In genomic region chr19:42412223-42412622, GRCh38 we compare ENCODE assay signal across 11 cellular contexts. TPM values are rescaled to one million over a fixed set of nuclear protein-coding genes. Genes with fewer than 3 reads are reported as not detected.
DNase-seq lines count a peak whose midpoint lies in the region; ATAC-seq and TF ChIP-seq lines count a peak whose summit lies in the region.
"Had no signal": no experiment of that assay in that cellular context is flagged by ENCODE, and none has a peak within 500 bp of the region (broad histone marks: within the 10 kb centered on the region; RNA-seq: fewer than 3 reads in every experiment).

No MANE protein-coding gene starts in this region.

- H3K4me3 ChIP-seq in H7 (ENCODE audit: insufficient read depth, low read depth, low read length) = no peak overlapping the region
- no peak overlapping the region for H3K4me3 ChIP-seq in RWPE2 (ENCODE audit: severe bottlenecking)
- no peak overlapping the region for H3K4me3 ChIP-seq in left ventricle myocardium inferior
- no peak overlapping the region for H3K4me3 ChIP-seq in mesenchymal stem cell (ENCODE audit: insufficient read depth in 1 of 2, low read depth in 1 of 2, low read length in 2 of 2)

- no peak overlapping the region for H3K23ac ChIP-seq in mesenchymal stem cell (ENCODE audit: low read length in 2 of 2)

- H3K9me3 ChIP-seq in RWPE2 (ENCODE audit: severe bottlenecking) = no peaks in the 10 kb centered on the region
- no peaks in the 10 kb centered on the region for H3K9me3 ChIP-seq in left ventricle myocardium inferior (replicated peaks)
- no peaks in the 10 kb centered on the region for H3K9me3 ChIP-seq in mesenchymal stem cell (ENCODE audit: control insufficient read depth, low read length)

- TF ChIP-seq CTCF in RWPE2 (IDR thresholded peaks at IDR 0.05; ENCODE audit: poor library complexity, severe bottlenecking) (no peak), left ventricle myocardium inferior (IDR thresholded peaks at IDR 0.05; ENCODE audit: borderline replicate concordance) (no peak)

- no peak overlapping the region for H2BK5ac ChIP-seq in mesenchymal stem cell (ENCODE audit: low read depth, low read length, poor library complexity, severe bottlenecking)

- 45% methylated on average over 7 of the region's 7 CpGs for WGBS in mesenchymal stem cell

- H3K4me1 ChIP-seq in RWPE2 (ENCODE audit: insufficient read depth, poor library complexity, severe bottlenecking) (no peaks in the 10 kb centered on the region), left ventricle myocardium inferior (peaks cover 44% of the 10 kb centered on the region), mesenchymal stem cell (ENCODE audit: control insufficient read depth, insufficient read depth, low read depth, low read length) (peaks cover 19% of the 10 kb centered on the region)

- no peak overlapping the region for H4K8ac ChIP-seq in mesenchymal stem cell (ENCODE audit: low read length)

- H3K9ac ChIP-seq in mesenchymal stem cell (ENCODE audit: low read length) = no peak overlapping the region

- H3K79me1 ChIP-seq in mesenchymal stem cell (replicated peaks; ENCODE audit: low read length, poor library complexity, severe bottlenecking) = peaks cover 6% of the 10 kb centered on the region

- DNase-seq in H7 (peak; percentile 83), RWPE2 (ENCODE audit: low spot score) (no peak), left ventricle myocardium inferior (no peak), sciatic nerve (ENCODE audit: low spot score) (no peak), mesenchymal stem cell (no peak), DMS53 treated with DMSO at 0.1 percent for 48 hours (lab: John Stamatoyannopoulos, UW; ENCODE audit: unreplicated experiment) (no peak), SHP77 treated with DMSO at 0.1 percent for 48 hours (lab: John Stamatoyannopoulos, UW) (no peak)
- DNase-seq: foreskin melanocyte; GF-D8; stimulated activated CD4-positive, alpha-beta T cell treated with anti-CD3 and anti-CD28 coated beads, Interleukin-1b, Interleukin-23, amount 100 ng/mL, for 48 hours had no signal

- H2BK15ac ChIP-seq in mesenchymal stem cell (ENCODE audit: low read depth, poor library complexity, severe bottlenecking) = no peak overlapping the region

- no peak overlapping the region for H3K4ac ChIP-seq in mesenchymal stem cell (ENCODE audit: low read depth in 1 of 2, low read length in 2 of 2)

- H3K27ac ChIP-seq in RWPE2 (ENCODE audit: poor library complexity, severe bottlenecking) (no peak overlapping the region), left ventricle myocardium inferior (replicated peaks) (peak overlapping the region; percentile 70), mesenchymal stem cell (ENCODE audit: low read length, poor library complexity, severe bottlenecking) (no peak overlapping the region)

- no peaks in the 10 kb centered on the region; the same call in none of the 2 replicates for H3K36me3 ChIP-seq in H7 (replicated peaks; ENCODE audit: control insufficient read depth, insufficient read depth, low read length)
- H3K36me3 ChIP-seq in RWPE2 (ENCODE audit: low read depth) = peaks cover 7% of the 10 kb centered on the region
- H3K36me3 ChIP-seq in left ventricle myocardium inferior = peaks cover 46% of the 10 kb centered on the region
- H3K36me3 ChIP-seq in mesenchymal stem cell (ENCODE audit: control insufficient read depth in 1 of 2, insufficient read depth in 2 of 2, low read depth in 1 of 2, low read length in 2 of 2) = peaks cover 0 to 16% of the 10 kb centered on the region in 2 experiments

- no peak overlapping the region for H4K91ac ChIP-seq in mesenchymal stem cell (ENCODE audit: low read length)

- no peak overlapping the region for H3K4me2 ChIP-seq in mesenchymal stem cell (ENCODE audit: low read length, poor library complexity, severe bottlenecking)

- H2AFZ ChIP-seq in mesenchymal stem cell (ENCODE audit: low read depth, low read length) = no peak overlapping the region

- H2BK12ac ChIP-seq in mesenchymal stem cell (ENCODE audit: low read length in 2 of 2) = no peak overlapping the region

- H2AK5ac ChIP-seq in mesenchymal stem cell (ENCODE audit: low read length, severe bottlenecking) = no peak overlapping the region

- no peak overlapping the region for H3K14ac ChIP-seq in mesenchymal stem cell (ENCODE audit: low read length in 2 of 2)

- H3K18ac ChIP-seq in mesenchymal stem cell (ENCODE audit: low read depth in 1 of 2, low read length in 2 of 2) = no peak overlapping the region

- intact Hi-C loops in left ventricle myocardium inferior (cut with micrococcal nuclease) (no loop called here), sciatic nerve (cut with DNase I) (no loop called here)

- no peak overlapping the region for H2BK120ac ChIP-seq in mesenchymal stem cell (ENCODE audit: low read depth, low read length)

- H3K27me3 ChIP-seq in H7 (ENCODE audit: control insufficient read depth, insufficient read depth, low read length) (0 out of 2 replicates have a peak, but pooled peaks cover 1% of the 10 kb centered on the region), RWPE2 (ENCODE audit: insufficient read depth, poor library complexity, severe bottlenecking) (no peaks in the 10 kb centered on the region), left ventricle myocardium inferior (ENCODE audit: low read depth) (no peaks in the 10 kb centered on the region), mesenchymal stem cell (ENCODE audit: control insufficient read depth in 1 of 2, insufficient read depth in 1 of 2, low read length in 2 of 2) (no peaks in the 10 kb centered on the region)

- ATAC-seq in RWPE2 (ENCODE audit: low read depth) = peak; percentile 37; the same call in 1 of the 3 replicates
- ATAC-seq in sciatic nerve = peak; percentile 69

RNA-seq across cellular contexts. Expression of gene LIPE, which starts 15.0 kb away (rescaled TPM):
- total RNA-seq in H7 (2014; rRNA removed; shearing (Covaris generic)) = 7.5 and 8.2 TPM in 2 replicates
- total RNA-seq in left ventricle myocardium inferior = 55.8 TPM
- 34.0 TPM for total RNA-seq in sciatic nerve
- 1.6 TPM for polyA plus RNA-seq in mesenchymal stem cell (2013, experiment 1 of 2)
- polyA plus RNA-seq in mesenchymal stem cell (2013, experiment 2 of 2) = 2.0 TPM

RNA-seq across cellular contexts. Expression of gene CNFN, which starts 22.1 kb away (rescaled TPM):
- total RNA-seq in H7 (2014; rRNA removed; shearing (Covaris generic)) = 7.8 and 11.5 TPM in 2 replicates
- total RNA-seq in left ventricle myocardium inferior = 0.49 TPM
- 0.76 TPM for total RNA-seq in sciatic nerve
- polyA plus RNA-seq in mesenchymal stem cell (2013, experiment 1 of 2) = 2.6 TPM
- polyA plus RNA-seq in mesenchymal stem cell (2013, experiment 2 of 2) = 3.9 TPM
- total RNA-seq: chondrocyte had no signal

RNA-seq across cellular contexts. Expression of gene CXCL17, which starts 30.5 kb away (rescaled TPM):
- total RNA-seq in H7 (2014; rRNA removed; shearing (Covaris generic)) = not detected in 2 replicates
- total RNA-seq in left ventricle myocardium inferior (not detected), sciatic nerve (0.31 TPM)
- not detected for polyA plus RNA-seq in mesenchymal stem cell (2013, experiment 1 of 2)
- polyA plus RNA-seq in mesenchymal stem cell (2013, experiment 2 of 2) = not detected
- total RNA-seq: chondrocyte had no signal
